Comparison of ENCODE assay signal across 9 cellular contexts in genomic region chr11:130827697-130828377, GRCh38.
DNase-seq lines count a peak whose midpoint lies in the region; TF ChIP-seq lines count a peak whose summit lies in the region.
"Had no signal": no experiment of that assay in that cellular context is flagged by ENCODE, and none has a peak within 500 bp of the region (broad histone marks: within the 10 kb centered on the region; RNA-seq: fewer than 3 reads in every experiment).

No MANE protein-coding gene starts in this region.

- H3K4me3 ChIP-seq in ascending aorta (no peak overlapping the region), dorsolateral prefrontal cortex (no peak overlapping the region)
- H3K4me3 ChIP-seq: BLaER1 had no signal

- no peaks in the 10 kb centered on the region for H3K9me3 ChIP-seq in ascending aorta
- H3K9me3 ChIP-seq: BLaER1 had no signal

- H3K36me3 ChIP-seq in ascending aorta: no peaks in the 10 kb centered on the region
- H3K36me3 ChIP-seq: BLaER1 had no signal

- H3K27me3 ChIP-seq in ascending aorta (no peaks in the 10 kb centered on the region), dorsolateral prefrontal cortex (peaks cover 0 to 15% (median 0%) of the 10 kb centered on the region in 45 donors)
- H3K27me3 ChIP-seq: BLaER1 had no signal

- peak; percentile 1 for DNase-seq in NCI-H2227 (lab: John Stamatoyannopoulos, UW; ENCODE audit: unreplicated experiment)
- no peak for DNase-seq in NCI-H2227 treated with DMSO at 0.1 percent for 48 hours (lab: John Stamatoyannopoulos, UW)
- DNase-seq in M059J (ENCODE audit: low read depth): peak; percentile 85
- DNase-seq in ascending aorta (ENCODE audit: low spot score in 2 of 2): peak in 1 of 2 donors; percentile 86
- peak; percentile 85 for DNase-seq in iPS-NIHi11 (ENCODE audit: low spot score)
- DNase-seq in stromal cell of bone marrow (ENCODE audit: low read depth): peak; percentile 69
- DNase-seq in dorsolateral prefrontal cortex: no peak
- no peak for DNase-seq in UCSD-AML1 (lab: John Stamatoyannopoulos, UW; ENCODE audit: unreplicated experiment)

- intact Hi-C loops in ascending aorta (cut with DNase I) (loop anchor here (1.0 to 5.0 kb wide), 4 partner anchors 33 to 393 kb away; no protein-coding TSS in a partner anchor), dorsolateral prefrontal cortex (cut with DNase I) (no loop called here)

- peak overlapping the region; percentile 60 to 63 for H3K27ac ChIP-seq in ascending aorta
- H3K27ac ChIP-seq in dorsolateral prefrontal cortex: peak overlapping the region in 1 of 59 donors; percentile 4
- H3K27ac ChIP-seq: BLaER1 had no signal

- H3K4me1 ChIP-seq in ascending aorta: peaks cover 10 to 30% of the 10 kb centered on the region in 2 donors
- H3K4me1 ChIP-seq: BLaER1 had no signal

- TF ChIP-seq CTCF in ascending aorta (IDR thresholded peaks at IDR 0.05) (peak; percentile 39 to 59 (median 56)), dorsolateral prefrontal cortex (IDR thresholded peaks at IDR 0.05 in 54 of 56, conservative IDR thresholded peaks at IDR 0.05 in 2 of 56; ENCODE audit: low read depth in 1 of 56, partially characterized antibody in 56 of 56) (peak in 6 of 56 donors; percentile 17 to 28 (median 24))

Comparison
In these comparisons a context has a peak if more than half of its experiments do, and no peak if none do; other contexts are left out.
1. DNase-seq: peak in NCI-H2227 (single experiment), M059J (single experiment), iPS-NIHi11 (single experiment) and stromal cell of bone marrow (single experiment); none in NCI-H2227 treated with DMSO at 0.1 percent for 48 hours (single experiment), dorsolateral prefrontal cortex (0 of 10) and UCSD-AML1 (single experiment).